Comparison of ENCODE assay signal across 1 cellular context in genomic region chr17:36640346-36640745, GRCh38.
TF ChIP-seq lines count a peak whose summit lies in the region.

No MANE protein-coding gene starts in this region.

TF ChIP-seq in SK-N-SH treated with all-trans-retinoic acid at 6 μM for 48 hours, 23 proteins besides CTCF, POLR2A, EP300 and RAD21:
- TF ChIP-seq POU6F1 (CRISPR knock-in tag; IDR thresholded peaks at IDR 0.05; ENCODE audit: borderline replicate concordance, low read depth) (no peak), ZNF8 (CRISPR knock-in tag; IDR thresholded peaks at IDR 0.05) (peak; percentile 84)
